ENCODE assay signal across 29 cellular contexts in genomic region chr2:238697193-238698191, GRCh38.
"Had no signal": no experiment of that assay in that cellular context is flagged by ENCODE, and none has a peak within 500 bp of the region (broad histone marks: within the 10 kb centered on the region; RNA-seq: fewer than 3 reads in every experiment).

No MANE protein-coding gene starts in this region.

- H3K9ac ChIP-seq: SK-N-SH had no signal

- H3K27me3 ChIP-seq: adrenal gland, body of pancreas, cardiac muscle cell, colonic mucosa, dorsolateral prefrontal cortex, heart left ventricle, ovary, sigmoid colon, stomach, upper lobe of right lung had no signal

- H3K36me3 ChIP-seq: adrenal gland, cardiac muscle cell, colonic mucosa, heart left ventricle, left ventricle myocardium inferior, ovary, sigmoid colon, stomach, tibial artery, upper lobe of right lung, WERI-Rb-1 had no signal

- H3K4me3 ChIP-seq: adrenal gland, body of pancreas, cardiac muscle cell, colonic mucosa, dorsolateral prefrontal cortex, heart left ventricle, left ventricle myocardium inferior, ovary, sigmoid colon, stomach, tibial artery, upper lobe of right lung had no signal

- H3K9me3 ChIP-seq: adrenal gland, body of pancreas, colonic mucosa, heart left ventricle, left ventricle myocardium inferior, ovary, sigmoid colon, SK-N-SH, stomach, tibial artery, upper lobe of right lung had no signal

- H3K27ac ChIP-seq: adrenal gland, body of pancreas, cardiac muscle cell, colonic mucosa, heart left ventricle, left ventricle myocardium inferior, tibial artery, WERI-Rb-1 had no signal

- FAIRE-seq: small intestine had no signal

- H3K4me1 ChIP-seq: adrenal gland, body of pancreas, colonic mucosa had no signal

- DNase-seq: activated CD4-positive, alpha-beta memory T cell treated with anti-CD3 and anti-CD28 coated beads, Interleukin-2, amount 10 ng/mL, durations not matched to agents 7 days and 5 days; activated CD4-positive, alpha-beta T cell treated with anti-CD3 and anti-CD28 coated beads, Interleukin-2, amount 10 ng/mL, durations not matched to agents 7 days and 5 days; activated effector memory CD4-positive, alpha-beta T cell treated with Interleukin-2 at 50 U/mL for 16 hours; activated naive CD4-positive, alpha-beta T cell treated with anti-CD3 and anti-CD28 coated beads for 36 hours; activated naive CD8-positive, alpha-beta T cell treated with anti-CD3 and anti-CD28 coated beads for 36 hours; activated T-cell treated with anti-CD3 and anti-CD28 coated beads, Interleukin-2, amount 50 U/mL, for 72 hours; body of pancreas; cerebellar nuclear complex; colonic mucosa; dorsolateral prefrontal cortex; effector memory CD8-positive, alpha-beta T cell; erythroblast; foreskin fibroblast; left ventricle myocardium inferior; natural killer cell; sigmoid colon; SK-N-SH; small intestine; stimulated activated CD4-positive, alpha-beta T cell treated with anti-CD3 and anti-CD28 coated beads, Interleukin-4, amount 100 ng/mL, for 24 hours; stomach; T-helper 17 cell; T1000; upper lobe of right lung; WERI-Rb-1 had no signal
